25 cellular contexts compared by ENCODE assay signal in genomic region chr13:35830850-35831450, GRCh38.
"Had no signal": no experiment of that assay in that cellular context is flagged by ENCODE, and none has a peak within 500 bp of the region (broad histone marks: within the 10 kb centered on the region; RNA-seq: fewer than 3 reads in every experiment).

No MANE protein-coding gene starts in this region.

- H3K27me3 ChIP-seq: dorsolateral prefrontal cortex, gastrocnemius medialis, suprapubic skin, transverse colon, upper lobe of right lung, uterus had no signal

- DNase-seq: dorsolateral prefrontal cortex; effector CD4-positive, alpha-beta T cell; foreskin fibroblast; gastrocnemius medialis; head of caudate nucleus; left ventricle myocardium superior; lower lobe of right lung; naive thymus-derived CD8-positive, alpha-beta T cell; nephron progenitor cell; pancreas; retina; stimulated activated CD4-positive, alpha-beta T cell treated with anti-CD3 and anti-CD28 coated beads, Interleukin-12 subunit alpha, Interleukin-12 subunit beta, amount 100 ng/mL, for 4 hours; stimulated activated CD4-positive, alpha-beta T cell treated with anti-CD3 and anti-CD28 coated beads, Interleukin-1b, Interleukin-23, amount 100 ng/mL, for 48 hours; stimulated activated CD4-positive, alpha-beta T cell treated with anti-CD3 and anti-CD28 coated beads, Interleukin-4, amount 100 ng/mL, for 1 hour; stimulated activated CD8-positive, alpha-beta memory T cell treated with anti-CD3 and anti-CD28 coated beads, Interleukin-4, amount 100 ng/mL, for 48 hours; stimulated activated naive CD4-positive, alpha-beta T cell; stimulated activated naive CD8-positive, alpha-beta T cell treated with anti-CD3 and anti-CD28 coated beads, Interleukin-15, amount 100 ng/mL, for 72 hours; transverse colon; upper lobe of right lung; uterus had no signal

- H3K27ac Mint-ChIP-seq: naive thymus-derived CD8-positive, alpha-beta T cell; nephron progenitor cell; stimulated activated naive CD8-positive, alpha-beta T cell treated with anti-CD3 and anti-CD28 coated beads, Interleukin-15, amount 100 ng/mL, for 72 hours had no signal

- H3K4me1 ChIP-seq: gastrocnemius medialis, lower lobe of right lung, pancreas, suprapubic skin, transverse colon, upper lobe of right lung, uterus had no signal

- H3K9me3 Mint-ChIP-seq: nephron progenitor cell had no signal

- H3K9me3 ChIP-seq: gastrocnemius medialis, lower lobe of right lung, pancreas, suprapubic skin, transverse colon, upper lobe of right lung, uterus had no signal

- H3K4me2 ChIP-seq: smooth muscle cell had no signal

- H3K4me1 Mint-ChIP-seq: naive thymus-derived CD8-positive, alpha-beta T cell; nephron progenitor cell; stimulated activated naive CD8-positive, alpha-beta T cell treated with anti-CD3 and anti-CD28 coated beads, Interleukin-15, amount 100 ng/mL, for 72 hours had no signal

- H3K36me3 Mint-ChIP-seq: naive thymus-derived CD8-positive, alpha-beta T cell had no signal

- ATAC-seq: esophagus mucosa; gastrocnemius medialis; left ventricle myocardium superior; lower lobe of right lung; naive thymus-derived CD8-positive, alpha-beta T cell; pancreas; sciatic nerve; stimulated activated naive CD8-positive, alpha-beta T cell treated with anti-CD3 and anti-CD28 coated beads, Interleukin-15, amount 100 ng/mL, for 72 hours; upper lobe of right lung had no signal

- H3K27ac ChIP-seq: epithelial cell of prostate, gastrocnemius medialis, lower lobe of right lung, pancreas, suprapubic skin, transverse colon, upper lobe of right lung, uterus had no signal

- H3K4me3 Mint-ChIP-seq: naive thymus-derived CD8-positive, alpha-beta T cell; nephron progenitor cell; stimulated activated naive CD8-positive, alpha-beta T cell treated with anti-CD3 and anti-CD28 coated beads, Interleukin-15, amount 100 ng/mL, for 72 hours had no signal
